2 cellular contexts compared by ENCODE assay signal in the genomic region with DNA sequence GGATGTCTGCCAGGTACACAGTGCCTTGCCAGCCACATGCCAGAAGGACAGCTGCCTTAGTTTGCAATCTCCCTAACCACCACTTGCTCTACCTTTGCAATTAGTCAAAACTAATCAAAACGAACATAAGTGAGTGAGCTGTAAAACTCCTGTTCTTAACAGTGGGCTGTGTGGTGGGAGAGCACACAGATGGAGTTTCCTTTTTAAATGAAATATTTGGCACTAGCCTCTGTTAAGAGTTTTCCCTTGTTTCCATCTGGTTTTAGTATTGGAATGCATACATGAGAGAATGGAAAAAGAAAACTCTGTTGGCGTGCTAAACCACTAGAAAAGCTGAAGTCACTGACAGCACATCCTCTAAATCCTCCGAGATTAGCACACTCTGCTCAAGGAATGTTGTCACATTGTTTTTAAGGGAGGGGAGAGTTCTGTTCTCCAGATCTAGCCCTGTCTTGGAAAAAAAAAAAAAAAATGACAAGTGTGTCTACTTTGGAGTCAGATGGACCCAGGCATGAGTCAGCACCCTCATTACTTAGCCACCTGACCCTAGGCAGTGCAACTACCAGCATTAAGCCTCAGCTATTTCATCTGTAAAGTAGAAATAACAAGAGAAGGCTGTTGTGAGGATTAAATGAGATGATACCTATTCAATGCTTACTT.
TF ChIP-seq lines count a peak whose summit lies in the region.

No MANE protein-coding gene starts in this region.

TF ChIP-seq in Ishikawa, 13 proteins besides CTCF, POLR2A, EP300 and RAD21 (continued from another document):
- TF ChIP-seq FOXM1 (IDR thresholded peaks at IDR 0.05; ENCODE audit: borderline replicate concordance, low read depth) (peak; percentile 22; the same call in 1 of the 2 replicates), TCF12 (IDR thresholded peaks at IDR 0.05; ENCODE audit: low read depth) (peak; percentile 74; the same call in 1 of the 2 replicates), NFIC (IDR thresholded peaks at IDR 0.05) (0 out of 2 replicates have a peak, but pooled peaks have one; percentile 53), CEBPB (IDR thresholded peaks at IDR 0.05) (0 out of 2 replicates have a peak, but pooled peaks have one; percentile 15), MAX (IDR thresholded peaks at IDR 0.05) (no peak; the same call in 1 of the 2 replicates), ZBTB7A (IDR thresholded peaks at IDR 0.05; ENCODE audit: low read depth) (no peak)
- TF ChIP-seq, protein P1, sequence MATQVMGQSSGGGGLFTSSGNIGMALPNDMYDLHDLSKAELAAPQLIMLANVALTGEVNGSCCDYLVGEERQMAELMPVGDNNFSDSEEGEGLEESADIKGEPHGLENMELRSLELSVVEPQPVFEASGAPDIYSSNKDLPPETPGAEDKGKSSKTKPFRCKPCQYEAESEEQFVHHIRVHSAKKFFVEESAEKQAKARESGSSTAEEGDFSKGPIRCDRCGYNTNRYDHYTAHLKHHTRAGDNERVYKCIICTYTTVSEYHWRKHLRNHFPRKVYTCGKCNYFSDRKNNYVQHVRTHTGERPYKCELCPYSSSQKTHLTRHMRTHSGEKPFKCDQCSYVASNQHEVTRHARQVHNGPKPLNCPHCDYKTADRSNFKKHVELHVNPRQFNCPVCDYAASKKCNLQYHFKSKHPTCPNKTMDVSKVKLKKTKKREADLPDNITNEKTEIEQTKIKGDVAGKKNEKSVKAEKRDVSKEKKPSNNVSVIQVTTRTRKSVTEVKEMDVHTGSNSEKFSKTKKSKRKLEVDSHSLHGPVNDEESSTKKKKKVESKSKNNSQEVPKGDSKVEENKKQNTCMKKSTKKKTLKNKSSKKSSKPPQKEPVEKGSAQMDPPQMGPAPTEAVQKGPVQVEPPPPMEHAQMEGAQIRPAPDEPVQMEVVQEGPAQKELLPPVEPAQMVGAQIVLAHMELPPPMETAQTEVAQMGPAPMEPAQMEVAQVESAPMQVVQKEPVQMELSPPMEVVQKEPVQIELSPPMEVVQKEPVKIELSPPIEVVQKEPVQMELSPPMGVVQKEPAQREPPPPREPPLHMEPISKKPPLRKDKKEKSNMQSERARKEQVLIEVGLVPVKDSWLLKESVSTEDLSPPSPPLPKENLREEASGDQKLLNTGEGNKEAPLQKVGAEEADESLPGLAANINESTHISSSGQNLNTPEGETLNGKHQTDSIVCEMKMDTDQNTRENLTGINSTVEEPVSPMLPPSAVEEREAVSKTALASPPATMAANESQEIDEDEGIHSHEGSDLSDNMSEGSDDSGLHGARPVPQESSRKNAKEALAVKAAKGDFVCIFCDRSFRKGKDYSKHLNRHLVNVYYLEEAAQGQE (IDR thresholded peaks at IDR 0.05; ENCODE audit: low read depth) = no peak
- TF ChIP-seq, protein P2, sequence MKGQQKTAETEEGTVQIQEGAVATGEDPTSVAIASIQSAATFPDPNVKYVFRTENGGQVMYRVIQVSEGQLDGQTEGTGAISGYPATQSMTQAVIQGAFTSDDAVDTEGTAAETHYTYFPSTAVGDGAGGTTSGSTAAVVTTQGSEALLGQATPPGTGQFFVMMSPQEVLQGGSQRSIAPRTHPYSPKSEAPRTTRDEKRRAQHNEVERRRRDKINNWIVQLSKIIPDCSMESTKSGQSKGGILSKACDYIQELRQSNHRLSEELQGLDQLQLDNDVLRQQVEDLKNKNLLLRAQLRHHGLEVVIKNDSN (IDR thresholded peaks at IDR 0.05) = peak; percentile 67

TF ChIP-seq in H1, 55 proteins besides CTCF, POLR2A, EP300 and RAD21 (continued from another document):
- TF ChIP-seq EZH2 (IDR thresholded peaks at IDR 0.05; ENCODE audit: low read depth, low read length, severe bottlenecking) = no peak
- TF ChIP-seq, protein P3, sequence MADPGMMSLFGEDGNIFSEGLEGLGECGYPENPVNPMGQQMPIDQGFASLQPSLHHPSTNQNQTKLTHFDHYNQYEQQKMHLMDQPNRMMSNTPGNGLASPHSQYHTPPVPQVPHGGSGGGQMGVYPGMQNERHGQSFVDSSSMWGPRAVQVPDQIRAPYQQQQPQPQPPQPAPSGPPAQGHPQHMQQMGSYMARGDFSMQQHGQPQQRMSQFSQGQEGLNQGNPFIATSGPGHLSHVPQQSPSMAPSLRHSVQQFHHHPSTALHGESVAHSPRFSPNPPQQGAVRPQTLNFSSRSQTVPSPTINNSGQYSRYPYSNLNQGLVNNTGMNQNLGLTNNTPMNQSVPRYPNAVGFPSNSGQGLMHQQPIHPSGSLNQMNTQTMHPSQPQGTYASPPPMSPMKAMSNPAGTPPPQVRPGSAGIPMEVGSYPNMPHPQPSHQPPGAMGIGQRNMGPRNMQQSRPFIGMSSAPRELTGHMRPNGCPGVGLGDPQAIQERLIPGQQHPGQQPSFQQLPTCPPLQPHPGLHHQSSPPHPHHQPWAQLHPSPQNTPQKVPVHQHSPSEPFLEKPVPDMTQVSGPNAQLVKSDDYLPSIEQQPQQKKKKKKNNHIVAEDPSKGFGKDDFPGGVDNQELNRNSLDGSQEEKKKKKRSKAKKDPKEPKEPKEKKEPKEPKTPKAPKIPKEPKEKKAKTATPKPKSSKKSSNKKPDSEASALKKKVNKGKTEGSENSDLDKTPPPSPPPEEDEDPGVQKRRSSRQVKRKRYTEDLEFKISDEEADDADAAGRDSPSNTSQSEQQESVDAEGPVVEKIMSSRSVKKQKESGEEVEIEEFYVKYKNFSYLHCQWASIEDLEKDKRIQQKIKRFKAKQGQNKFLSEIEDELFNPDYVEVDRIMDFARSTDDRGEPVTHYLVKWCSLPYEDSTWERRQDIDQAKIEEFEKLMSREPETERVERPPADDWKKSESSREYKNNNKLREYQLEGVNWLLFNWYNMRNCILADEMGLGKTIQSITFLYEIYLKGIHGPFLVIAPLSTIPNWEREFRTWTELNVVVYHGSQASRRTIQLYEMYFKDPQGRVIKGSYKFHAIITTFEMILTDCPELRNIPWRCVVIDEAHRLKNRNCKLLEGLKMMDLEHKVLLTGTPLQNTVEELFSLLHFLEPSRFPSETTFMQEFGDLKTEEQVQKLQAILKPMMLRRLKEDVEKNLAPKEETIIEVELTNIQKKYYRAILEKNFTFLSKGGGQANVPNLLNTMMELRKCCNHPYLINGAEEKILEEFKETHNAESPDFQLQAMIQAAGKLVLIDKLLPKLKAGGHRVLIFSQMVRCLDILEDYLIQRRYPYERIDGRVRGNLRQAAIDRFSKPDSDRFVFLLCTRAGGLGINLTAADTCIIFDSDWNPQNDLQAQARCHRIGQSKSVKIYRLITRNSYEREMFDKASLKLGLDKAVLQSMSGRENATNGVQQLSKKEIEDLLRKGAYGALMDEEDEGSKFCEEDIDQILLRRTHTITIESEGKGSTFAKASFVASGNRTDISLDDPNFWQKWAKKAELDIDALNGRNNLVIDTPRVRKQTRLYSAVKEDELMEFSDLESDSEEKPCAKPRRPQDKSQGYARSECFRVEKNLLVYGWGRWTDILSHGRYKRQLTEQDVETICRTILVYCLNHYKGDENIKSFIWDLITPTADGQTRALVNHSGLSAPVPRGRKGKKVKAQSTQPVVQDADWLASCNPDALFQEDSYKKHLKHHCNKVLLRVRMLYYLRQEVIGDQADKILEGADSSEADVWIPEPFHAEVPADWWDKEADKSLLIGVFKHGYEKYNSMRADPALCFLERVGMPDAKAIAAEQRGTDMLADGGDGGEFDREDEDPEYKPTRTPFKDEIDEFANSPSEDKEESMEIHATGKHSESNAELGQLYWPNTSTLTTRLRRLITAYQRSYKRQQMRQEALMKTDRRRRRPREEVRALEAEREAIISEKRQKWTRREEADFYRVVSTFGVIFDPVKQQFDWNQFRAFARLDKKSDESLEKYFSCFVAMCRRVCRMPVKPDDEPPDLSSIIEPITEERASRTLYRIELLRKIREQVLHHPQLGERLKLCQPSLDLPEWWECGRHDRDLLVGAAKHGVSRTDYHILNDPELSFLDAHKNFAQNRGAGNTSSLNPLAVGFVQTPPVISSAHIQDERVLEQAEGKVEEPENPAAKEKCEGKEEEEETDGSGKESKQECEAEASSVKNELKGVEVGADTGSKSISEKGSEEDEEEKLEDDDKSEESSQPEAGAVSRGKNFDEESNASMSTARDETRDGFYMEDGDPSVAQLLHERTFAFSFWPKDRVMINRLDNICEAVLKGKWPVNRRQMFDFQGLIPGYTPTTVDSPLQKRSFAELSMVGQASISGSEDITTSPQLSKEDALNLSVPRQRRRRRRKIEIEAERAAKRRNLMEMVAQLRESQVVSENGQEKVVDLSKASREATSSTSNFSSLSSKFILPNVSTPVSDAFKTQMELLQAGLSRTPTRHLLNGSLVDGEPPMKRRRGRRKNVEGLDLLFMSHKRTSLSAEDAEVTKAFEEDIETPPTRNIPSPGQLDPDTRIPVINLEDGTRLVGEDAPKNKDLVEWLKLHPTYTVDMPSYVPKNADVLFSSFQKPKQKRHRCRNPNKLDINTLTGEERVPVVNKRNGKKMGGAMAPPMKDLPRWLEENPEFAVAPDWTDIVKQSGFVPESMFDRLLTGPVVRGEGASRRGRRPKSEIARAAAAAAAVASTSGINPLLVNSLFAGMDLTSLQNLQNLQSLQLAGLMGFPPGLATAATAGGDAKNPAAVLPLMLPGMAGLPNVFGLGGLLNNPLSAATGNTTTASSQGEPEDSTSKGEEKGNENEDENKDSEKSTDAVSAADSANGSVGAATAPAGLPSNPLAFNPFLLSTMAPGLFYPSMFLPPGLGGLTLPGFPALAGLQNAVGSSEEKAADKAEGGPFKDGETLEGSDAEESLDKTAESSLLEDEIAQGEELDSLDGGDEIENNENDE (IDR thresholded peaks at IDR 0.05; ENCODE audit: insufficient replicate concordance, low read length) = no peak
- no peak for TF ChIP-seq BRCA1 (IDR thresholded peaks at IDR 0.05; ENCODE audit: low read depth, low read length)
- TF ChIP-seq MAFK (IDR thresholded peaks at IDR 0.05; ENCODE audit: low read depth, low read length) = no peak
- TF ChIP-seq JUN (IDR thresholded peaks at IDR 0.05; ENCODE audit: low read depth, low read length) = no peak
- no peak for TF ChIP-seq SUZ12 (IDR thresholded peaks at IDR 0.05; ENCODE audit: low read length)
- no peak for TF ChIP-seq CBX8 (IDR thresholded peaks at IDR 0.05; ENCODE audit: borderline replicate concordance, low read depth, low read length)
- TF ChIP-seq NRF1 (IDR thresholded peaks at IDR 0.05; ENCODE audit: low read depth, low read length) = no peak
- no peak for TF ChIP-seq TCF12 (IDR thresholded peaks at IDR 0.05; ENCODE audit: low read depth, low read length)
